Comparison of ENCODE assay signal across 1 cellular context in the genomic region with DNA sequence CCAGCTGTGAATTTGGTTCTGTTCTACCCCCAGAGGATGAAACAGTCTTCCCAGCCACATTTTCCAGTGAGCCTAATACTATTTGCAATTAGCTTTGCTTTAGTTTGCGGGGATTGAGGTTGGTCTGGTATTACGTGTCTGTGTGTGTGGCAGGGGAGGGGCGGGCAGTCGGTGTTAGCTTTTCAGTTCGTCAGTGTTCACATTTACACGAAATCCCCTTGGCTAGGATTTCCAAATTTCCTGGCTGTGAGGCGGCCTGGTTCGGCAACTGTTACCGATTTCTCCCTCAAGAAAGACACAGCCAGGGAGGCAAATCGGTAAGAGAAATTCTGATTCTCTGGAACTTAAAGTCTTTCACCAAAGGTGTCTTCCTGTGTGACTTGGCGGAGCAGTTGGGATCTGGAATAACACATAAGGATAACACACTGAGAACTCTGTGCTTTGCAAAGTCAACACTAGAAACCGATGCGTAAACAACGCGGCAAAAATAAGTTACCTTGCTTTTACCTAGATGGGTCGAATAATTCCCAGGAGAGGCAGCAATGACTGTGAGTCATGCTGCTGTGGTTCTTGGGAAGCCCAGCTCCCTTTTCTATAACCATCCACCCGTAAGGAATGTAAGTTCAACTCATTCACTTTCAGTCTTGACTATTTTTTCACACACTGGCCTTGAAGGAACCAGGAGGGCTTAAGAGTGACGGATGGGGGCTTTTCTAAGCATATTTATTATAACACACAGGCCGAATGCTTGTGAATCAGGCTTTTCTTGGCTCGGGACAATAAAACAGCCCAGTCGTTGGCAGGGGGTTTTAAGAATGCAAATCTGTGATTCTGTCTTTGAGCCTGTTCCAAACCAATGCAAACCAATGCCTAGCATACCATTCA.
TF ChIP-seq lines count a peak whose summit lies in the region.

No MANE protein-coding gene starts in this region.

TF ChIP-seq in H1, 55 proteins besides CTCF, POLR2A, EP300 and RAD21:
- TF ChIP-seq, protein P1, sequence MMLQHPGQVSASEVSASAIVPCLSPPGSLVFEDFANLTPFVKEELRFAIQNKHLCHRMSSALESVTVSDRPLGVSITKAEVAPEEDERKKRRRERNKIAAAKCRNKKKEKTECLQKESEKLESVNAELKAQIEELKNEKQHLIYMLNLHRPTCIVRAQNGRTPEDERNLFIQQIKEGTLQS (IDR thresholded peaks at IDR 0.05; ENCODE audit: insufficient read depth, low read depth, low read length): no peak
- no peak for TF ChIP-seq E2F6 (IDR thresholded peaks at IDR 0.05)
- TF ChIP-seq RFX5 (IDR thresholded peaks at IDR 0.05; ENCODE audit: borderline replicate concordance, low read depth, low read length): no peak
- TF ChIP-seq BACH1 (IDR thresholded peaks at IDR 0.05; ENCODE audit: low read length): no peak
- TF ChIP-seq BRCA1 (IDR thresholded peaks at IDR 0.05; ENCODE audit: low read depth, low read length): no peak
- TF ChIP-seq PHF8 (conservative IDR thresholded peaks at IDR 0.05; ENCODE audit: low read depth, low read length): no peak
- TF ChIP-seq RXRA (IDR thresholded peaks at IDR 0.05; ENCODE audit: insufficient read depth, low read depth, low read length): no peak
- TF ChIP-seq YY1 (IDR thresholded peaks at IDR 0.05; ENCODE audit: low read depth, low read length): no peak
- TF ChIP-seq ZNF274 (IDR thresholded peaks at IDR 0.05; ENCODE audit: borderline replicate concordance, extremely low read depth, low read length): no peak
- 0 out of 2 replicates have a peak, but pooled peaks have one; percentile 2 for TF ChIP-seq CHD2 (IDR thresholded peaks at IDR 0.05; ENCODE audit: low read length)
- no peak for TF ChIP-seq SIX5 (IDR thresholded peaks at IDR 0.05; ENCODE audit: low read depth, low read length)
- no peak for TF ChIP-seq USF2 (IDR thresholded peaks at IDR 0.05; ENCODE audit: low read length)
- TF ChIP-seq RNF2 (IDR thresholded peaks at IDR 0.05; ENCODE audit: borderline replicate concordance, low read depth, low read length, missing control alignments, poor library complexity, severe bottlenecking): no peak
- no peak for TF ChIP-seq CBX8 (IDR thresholded peaks at IDR 0.05; ENCODE audit: borderline replicate concordance, low read depth, low read length)
- no peak for TF ChIP-seq MAX (IDR thresholded peaks at IDR 0.05)
- TF ChIP-seq TCF12 (IDR thresholded peaks at IDR 0.05; ENCODE audit: low read depth, low read length): no peak
- 0 out of 2 replicates have a peak, but pooled peaks have one; percentile 8 for TF ChIP-seq SP1 (IDR thresholded peaks at IDR 0.05; ENCODE audit: low read depth, low read length)
- no peak for TF ChIP-seq HDAC6 (IDR thresholded peaks at IDR 0.05; ENCODE audit: low read depth, low read length)
- peak; percentile 64; the same call in 1 of the 2 replicates for TF ChIP-seq ATF2 (IDR thresholded peaks at IDR 0.05; ENCODE audit: low read length)
- TF ChIP-seq KDM1A (IDR thresholded peaks at IDR 0.05; ENCODE audit: borderline replicate concordance, low read length): no peak
- TF ChIP-seq CHD7 (IDR thresholded peaks at IDR 0.05; ENCODE audit: insufficient replicate concordance, low read length): peak; percentile 88
- TF ChIP-seq CBX5 (IDR thresholded peaks at IDR 0.05; ENCODE audit: low read depth, low read length): no peak
- peak; percentile 54 for TF ChIP-seq ASH2L (IDR thresholded peaks at IDR 0.05; ENCODE audit: low read length)
- peak in 1 of 2 experiments; percentile 81; a peak in 1 of 4 replicates for TF ChIP-seq HDAC2 (IDR thresholded peaks at IDR 0.05; ENCODE audit: borderline replicate concordance in 1 of 2, low read depth in 2 of 2, low read length in 2 of 2)
- TF ChIP-seq BCL11A (IDR thresholded peaks at IDR 0.05; ENCODE audit: low read depth in 2 of 2, low read length in 2 of 2): no peak
- TF ChIP-seq CREB1 (IDR thresholded peaks at IDR 0.05): 0 out of 2 replicates have a peak, but pooled peaks have one; percentile 36
- TF ChIP-seq SRF (IDR thresholded peaks at IDR 0.05; ENCODE audit: low read depth, low read length): no peak
- TF ChIP-seq JUND (IDR thresholded peaks at IDR 0.05; ENCODE audit: low read length): peak; percentile 58
- TF ChIP-seq EZH2 (IDR thresholded peaks at IDR 0.05; ENCODE audit: low read depth, low read length, severe bottlenecking): no peak
- no peak for TF ChIP-seq EGR1 (IDR thresholded peaks at IDR 0.05; ENCODE audit: borderline replicate concordance, low read depth, low read length)
- TF ChIP-seq CTBP2 (IDR thresholded peaks at IDR 0.05; ENCODE audit: borderline replicate concordance, insufficient read depth, insufficient read length, low read length): no peak
TF ChIP-seq in H1: peak in this region for 8.
